Comparison of ENCODE assay signal across 16 cellular contexts in the genomic region with DNA sequence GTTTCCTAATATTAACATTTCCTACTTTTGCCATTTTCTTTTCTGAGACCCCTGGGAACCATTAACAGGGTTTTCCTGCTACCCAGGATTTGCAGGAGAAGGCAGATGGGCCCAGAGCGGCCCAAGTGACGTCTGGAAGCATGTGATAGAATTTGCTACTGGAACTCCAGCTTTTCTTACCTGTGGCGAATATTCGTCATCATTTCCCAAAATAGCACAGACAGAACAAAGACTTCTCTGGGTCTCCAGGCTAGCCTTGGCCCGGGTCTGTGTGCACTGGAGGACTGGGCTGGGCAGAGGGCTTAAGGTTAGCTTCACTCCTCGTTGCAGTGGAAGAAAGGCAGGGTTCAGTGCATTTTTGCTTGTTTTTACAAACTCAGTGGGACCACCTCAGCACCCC.
"Had no signal": no experiment of that assay in that cellular context is flagged by ENCODE, and none has a peak within 500 bp of the region (broad histone marks: within the 10 kb centered on the region; RNA-seq: fewer than 3 reads in every experiment).

No MANE protein-coding gene starts in this region.

- H3K9me3 ChIP-seq: ascending aorta, ovary, sigmoid colon, transverse colon had no signal

- H3K27ac ChIP-seq: cardiac muscle cell, dorsolateral prefrontal cortex, ovary, sigmoid colon, transverse colon had no signal

- DNase-seq: activated CD4-positive, alpha-beta T cell treated with anti-CD3 and anti-CD28 coated beads, Interleukin-2, amount 50 U/mL, for 1 hour; activated CD8-positive, alpha-beta memory T cell treated with anti-CD3 and anti-CD28 coated beads for 24 hours; activated naive CD4-positive, alpha-beta T cell; dorsolateral prefrontal cortex; erythroblast; sigmoid colon; stimulated activated CD4-positive, alpha-beta T cell treated with anti-CD3 and anti-CD28 coated beads, Interleukin-2, amount 100 ng/mL, for 48 hours; stimulated activated naive B cell treated with anti-CD40 and anti-IgM and Interleukin-4, amounts not matched to agents 10 μg/mL and 1 μg/mL and 100 μg/mL, for 72 hours; substantia nigra; T-cell; T-helper 9 cell; transverse colon had no signal

- H3K4me1 Mint-ChIP-seq: stimulated activated naive B cell treated with anti-CD40 and anti-IgM and Interleukin-4, amounts not matched to agents 10 μg/mL and 1 μg/mL and 100 μg/mL, for 72 hours; T-cell had no signal

- H3K9me3 Mint-ChIP-seq: activated T-helper 1 cell treated with anti-CD3 and anti-CD28 coated beads, Interleukin-12 subunit alpha, Interleukin-12 subunit beta, Interleukin-2, Interleukin-4 antibody, amounts not matched to agents 30 ng/mL and 10 ng/mL and 1 ng/mL, durations not matched to agents 14 hours and 24 hours and 36 hours; stimulated activated naive B cell treated with anti-CD40 and anti-IgM and Interleukin-4, amounts not matched to agents 10 μg/mL and 1 μg/mL and 100 μg/mL, for 72 hours had no signal

- H3K27ac Mint-ChIP-seq: activated T-helper 1 cell treated with anti-CD3 and anti-CD28 coated beads, Interleukin-12 subunit alpha, Interleukin-12 subunit beta, Interleukin-2, Interleukin-4 antibody, amounts not matched to agents 30 ng/mL and 10 ng/mL and 1 ng/mL, durations not matched to agents 14 hours and 24 hours and 36 hours; stimulated activated naive B cell treated with anti-CD40 and anti-IgM and Interleukin-4, amounts not matched to agents 10 μg/mL and 1 μg/mL and 100 μg/mL, for 72 hours; T-cell had no signal

- H3K27me3 ChIP-seq: ascending aorta, cardiac muscle cell, ovary, sigmoid colon, transverse colon had no signal

- H3K36me3 ChIP-seq: ascending aorta, cardiac muscle cell, ovary, sigmoid colon, transverse colon had no signal

- H3K4me3 ChIP-seq: ascending aorta, cardiac muscle cell, dorsolateral prefrontal cortex, ovary, sigmoid colon, transverse colon had no signal

- H3K27me3 Mint-ChIP-seq: stimulated activated naive B cell treated with anti-CD40 and anti-IgM and Interleukin-4, amounts not matched to agents 10 μg/mL and 1 μg/mL and 100 μg/mL, for 72 hours; T-cell had no signal

- ATAC-seq: stimulated activated naive B cell treated with anti-CD40 and anti-IgM and Interleukin-4, amounts not matched to agents 10 μg/mL and 1 μg/mL and 100 μg/mL, for 72 hours; T-cell had no signal

- H3K4me3 Mint-ChIP-seq: activated T-helper 1 cell treated with anti-CD3 and anti-CD28 coated beads, Interleukin-12 subunit alpha, Interleukin-12 subunit beta, Interleukin-2, Interleukin-4 antibody, amounts not matched to agents 30 ng/mL and 10 ng/mL and 1 ng/mL, durations not matched to agents 14 hours and 24 hours and 36 hours; stimulated activated naive B cell treated with anti-CD40 and anti-IgM and Interleukin-4, amounts not matched to agents 10 μg/mL and 1 μg/mL and 100 μg/mL, for 72 hours; T-cell had no signal

- H3K36me3 Mint-ChIP-seq: stimulated activated naive B cell treated with anti-CD40 and anti-IgM and Interleukin-4, amounts not matched to agents 10 μg/mL and 1 μg/mL and 100 μg/mL, for 72 hours; T-cell had no signal
